In genomic region chr13:110380359-110381028, GRCh38 we compare ENCODE assay signal across 13 cellular contexts.
DNase-seq lines count a peak whose midpoint lies in the region; ATAC-seq, FAIRE-seq and TF ChIP-seq lines count a peak whose summit lies in the region.
"Had no signal": no experiment of that assay in that cellular context is flagged by ENCODE, and none has a peak within 500 bp of the region (broad histone marks: within the 10 kb centered on the region; RNA-seq: fewer than 3 reads in every experiment).

No MANE protein-coding gene starts in this region.

- H2AFZ ChIP-seq in astrocyte (ENCODE audit: low read depth, low read length) (no peak overlapping the region), hepatocyte (no peak overlapping the region)

- H3K36me3 Mint-ChIP-seq in astrocyte (ENCODE audit: low read depth, unreplicated experiment), result peaks cover 37% of the 10 kb centered on the region

- peak overlapping the region; percentile 83 for H3K9ac ChIP-seq in astrocyte (ENCODE audit: low read length)
- H3K9ac ChIP-seq: KMS-11 had no signal

- peak overlapping the region; percentile 58 for H3K4me2 ChIP-seq in astrocyte (ENCODE audit: low read length)
- H3K4me2 ChIP-seq in hepatocyte, result no peak overlapping the region
- H3K4me2 ChIP-seq: KMS-11 had no signal

- no peaks in the 10 kb centered on the region for H4K20me1 ChIP-seq in astrocyte (ENCODE audit: insufficient read depth, low read length)
- H4K20me1 ChIP-seq in hepatocyte (ENCODE audit: insufficient read depth, poor library complexity, severe bottlenecking), result no peaks in the 10 kb centered on the region

- ATAC-seq in gastrocnemius medialis (no peak), GM18519 (IDR thresholded peaks at IDR 0.05; ENCODE audit: low FRiP score, unreplicated experiment) (no peak)
- ATAC-seq: left ventricle myocardium superior had no signal

- H3K4me3 Mint-ChIP-seq in astrocyte (ENCODE audit: unreplicated experiment), result peak overlapping the region; percentile 28

- H3K27me3 ChIP-seq in astrocyte (ENCODE audit: insufficient read depth, low read length), result no peaks in the 10 kb centered on the region
- H3K27me3 ChIP-seq in hepatocyte, result no peaks in the 10 kb centered on the region
- no peaks in the 10 kb centered on the region for H3K27me3 ChIP-seq in gastrocnemius medialis
- peaks cover 2% of the 10 kb centered on the region for H3K27me3 ChIP-seq in prostate gland (replicated peaks; ENCODE audit: insufficient read depth)

- no peak overlapping the region for H3K4me3 ChIP-seq in astrocyte (ENCODE audit: insufficient read depth, low read depth, low read length)
- no peak overlapping the region for H3K4me3 ChIP-seq in hepatocyte
- no peak overlapping the region for H3K4me3 ChIP-seq in gastrocnemius medialis
- H3K4me3 ChIP-seq in prostate gland, result no peak overlapping the region

- in situ Hi-C loops in gastrocnemius medialis (cut with MboI; ENCODE audit: low sequenced_read_pairs in 4 of 4), result no loop called here

- no peaks in the 10 kb centered on the region for H3K27me3 Mint-ChIP-seq in astrocyte (ENCODE audit: low read depth, unreplicated experiment)

- peak overlapping the region; percentile 99 for H3K27ac ChIP-seq in astrocyte (ENCODE audit: low read depth, low read length)
- H3K27ac ChIP-seq in hepatocyte, result peak overlapping the region; percentile 70
- peak overlapping the region; percentile 42 to 54 (median 48) for H3K27ac ChIP-seq in gastrocnemius medialis
- H3K27ac ChIP-seq in prostate gland, result no peak overlapping the region
- H3K27ac ChIP-seq: KMS-11 had no signal

- H3K9me3 Mint-ChIP-seq in astrocyte (ENCODE audit: unreplicated experiment), result peaks cover 4% of the 10 kb centered on the region

- intact Hi-C loops in gastrocnemius medialis (cut with DNase I; ENCODE audit: low total_unique reads), result no loop called here
- intact Hi-C loops in prostate gland (cut with DNase I), result no loop called here

- WGBS in hepatocyte (ENCODE audit: low lambda C conversion rate, missing lambda C conversion rate), result 68% methylated on average over 13 of the region's 14 CpGs
- WGBS in prostate gland, result 89% methylated on average over 14 of the region's 14 CpGs

- TF ChIP-seq CTCF in astrocyte (IDR thresholded peaks at IDR 0.05; ENCODE audit: insufficient read depth, low read depth, low read length) (no peak), hepatocyte (IDR thresholded peaks at IDR 0.05; ENCODE audit: poor library complexity) (no peak), gastrocnemius medialis (IDR thresholded peaks at IDR 0.05 in 4 of 5, conservative IDR thresholded peaks at IDR 0.05 in 1 of 5) (no peak), prostate gland (IDR thresholded peaks at IDR 0.05) (no peak)

- TF ChIP-seq POLR2A in gastrocnemius medialis (IDR thresholded peaks at IDR 0.05) (no peak), prostate gland (IDR thresholded peaks at IDR 0.05) (no peak)

- DNase-seq in EL (peak; percentile 82), astrocyte (ENCODE audit: low read depth) (peak; percentile 95), hepatocyte (ENCODE audit: low spot score) (no peak), gastrocnemius medialis (no peak), NOMO-1 treated with dmso at 0.1 percent for 144 hours (lab: John Stamatoyannopoulos, UW; ENCODE audit: unreplicated experiment) (no peak), prostate gland (ENCODE audit: low spot score) (no peak)
- no peak for DNase-seq in stimulated activated CD4-positive, alpha-beta T cell treated with anti-CD3 and anti-CD28 coated beads, Interleukin-15, amount 100 ng/mL, for 24 hours
- DNase-seq: activated CD8-positive, alpha-beta memory T cell treated with anti-CD3 and anti-CD28 coated beads, Interleukin-2, amount 50 U/mL, for 4 hours; left ventricle myocardium superior; NCI-H2029 treated with DMSO at 0.1 percent for 48 hours; OCI-M1 had no signal

- peaks cover 47% of the 10 kb centered on the region for H3K4me1 ChIP-seq in astrocyte (ENCODE audit: insufficient read depth, low read length)
- H3K4me1 ChIP-seq in hepatocyte (ENCODE audit: insufficient read depth), result peaks cover 12% of the 10 kb centered on the region
- H3K4me1 ChIP-seq in gastrocnemius medialis, result peaks cover 22 to 25% of the 10 kb centered on the region in 2 donors
- no peaks in the 10 kb centered on the region for H3K4me1 ChIP-seq in prostate gland (replicated peaks)

- H3K9me2 ChIP-seq in hepatocyte (replicated peaks; ENCODE audit: insufficient read depth), result no peaks in the 10 kb centered on the region

- FAIRE-seq in astrocyte (lab: Jason Lieb, UNC), result peak; percentile 50

- H3K79me2 ChIP-seq in astrocyte (ENCODE audit: insufficient read depth, low read length), result peaks cover 73% of the 10 kb centered on the region
- H3K79me2 ChIP-seq in hepatocyte, result peaks cover 14% of the 10 kb centered on the region

- H3K9me3 ChIP-seq in astrocyte (ENCODE audit: insufficient read depth, low read depth, low read length), result no peaks in the 10 kb centered on the region
- H3K9me3 ChIP-seq in hepatocyte (ENCODE audit: low read depth), result no peaks in the 10 kb centered on the region
- H3K9me3 ChIP-seq in gastrocnemius medialis, result no peaks in the 10 kb centered on the region
- H3K9me3 ChIP-seq in prostate gland, result no peaks in the 10 kb centered on the region

- H3K36me3 ChIP-seq in astrocyte (ENCODE audit: insufficient read depth, low read length) (peaks cover 7% of the 10 kb centered on the region), hepatocyte (replicated peaks; ENCODE audit: insufficient read depth, low read depth) (no peaks in the 10 kb centered on the region), gastrocnemius medialis (no peaks in the 10 kb centered on the region), prostate gland (no peaks in the 10 kb centered on the region)

- peaks cover 61% of the 10 kb centered on the region for H3K4me1 Mint-ChIP-seq in astrocyte (ENCODE audit: low read depth, unreplicated experiment)

- H3K27ac Mint-ChIP-seq in astrocyte (ENCODE audit: unreplicated experiment), result peak overlapping the region; percentile 97

Comparison
In these comparisons a context has a peak if more than half of its experiments do, and no peak if none do; other contexts are left out.
1. DNase-seq: peak in EL (single experiment) and astrocyte (single experiment); none in hepatocyte (single experiment), gastrocnemius medialis (0 of 2), NOMO-1 treated with dmso at 0.1 percent for 144 hours (single experiment), stimulated activated CD4-positive, alpha-beta T cell treated with anti-CD3 and anti-CD28 coated beads, Interleukin-15, amount 100 ng/mL, for 24 hours (single experiment) and prostate gland (single experiment).
2. H3K27ac ChIP-seq: peak in astrocyte (single experiment), hepatocyte (single experiment) and gastrocnemius medialis (4 of 4); none in prostate gland (0 of 2).